In the genomic region with DNA sequence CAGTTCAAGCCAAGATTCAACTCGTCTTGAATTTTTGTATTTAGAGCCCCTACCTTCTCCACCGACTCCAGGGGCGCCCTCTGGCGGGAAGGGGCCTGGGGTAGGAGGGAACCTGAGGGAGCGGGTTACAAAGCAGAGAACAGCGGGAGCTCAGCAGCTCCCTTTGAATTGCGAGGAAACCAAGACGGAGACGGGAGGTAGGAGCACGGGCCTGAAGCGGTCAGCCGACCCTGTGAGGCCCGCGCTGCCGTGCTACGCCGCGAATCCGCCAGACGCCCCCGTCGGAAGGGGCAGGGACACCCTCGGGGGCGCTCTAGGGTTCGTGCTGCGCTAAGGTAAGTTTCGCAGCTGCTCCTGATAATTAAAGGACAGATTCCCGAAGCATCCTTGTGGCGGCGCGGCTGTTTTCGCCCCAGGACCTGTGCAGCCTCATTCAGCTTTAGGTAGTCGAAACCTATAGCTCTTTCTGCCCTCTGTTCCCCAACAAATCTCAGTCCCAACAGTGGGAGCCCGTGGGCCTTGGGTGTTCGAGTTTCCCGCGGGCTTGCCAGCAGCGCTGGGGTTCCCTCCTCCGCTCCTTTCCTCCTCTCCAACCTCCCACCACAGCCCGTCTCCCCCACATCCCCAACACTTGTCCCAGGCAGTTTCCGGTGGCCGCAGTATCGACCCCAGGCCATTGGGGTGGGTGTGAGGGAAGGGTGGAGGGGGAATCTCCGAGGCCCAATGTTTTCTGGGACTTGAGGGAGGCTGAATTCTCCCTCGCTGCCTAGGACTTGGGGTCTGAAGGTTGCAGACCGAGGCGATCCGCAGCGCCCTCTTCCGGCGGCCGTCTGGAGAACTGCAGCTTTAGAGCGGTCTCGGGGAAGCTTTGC, we compare ENCODE assay signal across 9 cellular contexts. TPM values are rescaled to one million over a fixed set of nuclear protein-coding genes. Genes with fewer than 3 reads are reported as not detected.
DNase-seq lines count a peak whose midpoint lies in the region; ATAC-seq and TF ChIP-seq lines count a peak whose summit lies in the region.
"Had no signal": no experiment of that assay in that cellular context is flagged by ENCODE, and none has a peak within 500 bp of the region (broad histone marks: within the 10 kb centered on the region; RNA-seq: fewer than 3 reads in every experiment).

No MANE protein-coding gene starts in this region.

- peaks cover 100% of the 10 kb centered on the region for H3K27me3 Mint-ChIP-seq in nephron progenitor cell (ENCODE audit: low read depth, poor library complexity)

- H3K4me1 ChIP-seq in HUES64 (ENCODE audit: insufficient read depth, low read length): peaks cover 6% of the 10 kb centered on the region; the same call in 1 of the 2 replicates

- 3% methylated on average over 54 of the region's 54 CpGs for WGBS in HUES64

- peaks cover 100% of the 10 kb centered on the region for H3K27me3 ChIP-seq in HUES64 (ENCODE audit: insufficient read depth, low read length)

- no peak overlapping the region for H3K27ac Mint-ChIP-seq in nephron progenitor cell

- H3K9me3 ChIP-seq in HUES64 (ENCODE audit: insufficient read depth, low read depth, low read length): no peaks in the 10 kb centered on the region

- H3K4me3 ChIP-seq in HUES64 (ENCODE audit: low read length): peak overlapping the region; percentile 22; the same call in 1 of the 2 replicates
- H3K4me3 ChIP-seq in cardiac fibroblast (replicated peaks in 1 of 2; ENCODE audit: low read depth in 2 of 2, low read length in 2 of 2): no peak overlapping the region

- H3K9me3 Mint-ChIP-seq in nephron progenitor cell: no peaks in the 10 kb centered on the region

- no peak overlapping the region for H3K27ac ChIP-seq in HUES64 (ENCODE audit: low read depth, low read length)

- H3K36me3 ChIP-seq in HUES64 (ENCODE audit: insufficient read depth, low read length): no peaks in the 10 kb centered on the region

- TF ChIP-seq CTCF in cardiac fibroblast (IDR thresholded peaks at IDR 0.05; ENCODE audit: low read depth, low read length): peak; percentile 30
- TF ChIP-seq CTCF in nephron progenitor cell (IDR thresholded peaks at IDR 0.05): peak; percentile 76

- peak; percentile 8 for DNase-seq in EH (ENCODE audit: low read depth)
- DNase-seq in cardiac fibroblast (ENCODE audit: low read depth in 2 of 2): no peak
- peak; percentile 86 for DNase-seq in nephron progenitor cell
- no peak for DNase-seq in NCI-H446 (lab: John Stamatoyannopoulos, UW)
- no peak for DNase-seq in NCI-H345 (lab: John Stamatoyannopoulos, UW)
- no peak for DNase-seq in NCI-H446 treated with DMSO at 0.1 percent for 48 hours (lab: John Stamatoyannopoulos, UW)
- DNase-seq: stimulated activated CD4-positive, alpha-beta T cell treated with anti-CD3 and anti-CD28 coated beads, Interleukin-4, amount 100 ng/mL, for 24 hours had no signal

- H3K4me1 Mint-ChIP-seq in nephron progenitor cell: peaks cover 12% of the 10 kb centered on the region

- H3K9ac ChIP-seq in HUES64 (ENCODE audit: low read depth, low read length): no peak overlapping the region

- H3K4me3 Mint-ChIP-seq in nephron progenitor cell: peak overlapping the region; percentile 48

- H3K36me3 Mint-ChIP-seq in nephron progenitor cell (ENCODE audit: low read depth): no peaks in the 10 kb centered on the region

- no peak for ATAC-seq in GM18517 (IDR thresholded peaks at IDR 0.05; ENCODE audit: unreplicated experiment)

RNA-seq across cellular contexts. Expression of a gene that starts 5.1 kb away (rescaled TPM):
- not detected for polyA plus RNA-seq in HUES64 (2013, experiment 1 of 2)
- not detected for polyA plus RNA-seq in HUES64 (2013, experiment 2 of 2)

RNA-seq across cellular contexts. Expression of a gene that starts 57.3 kb away (rescaled TPM):
- not detected for polyA plus RNA-seq in HUES64 (2013, experiment 1 of 2)
- polyA plus RNA-seq in HUES64 (2013, experiment 2 of 2): not detected

Comparison
In these comparisons a context has a peak if more than half of its experiments do, and no peak if none do; other contexts are left out.
1. DNase-seq: peak in EH (single experiment) and nephron progenitor cell (single experiment); none in cardiac fibroblast (0 of 2), NCI-H446 (0 of 2), NCI-H345 (single experiment) and NCI-H446 treated with DMSO at 0.1 percent for 48 hours (single experiment).